ENCODE assay signal across 22 cellular contexts in genomic region chr20:56839791-56840190, GRCh38.
A peak's percentile ranks its signal among the peaks of the same experiment; 100 is the strongest.
DNase-seq lines count a peak whose midpoint lies in the region; TF ChIP-seq lines count a peak whose summit lies in the region.
"Had no signal": no experiment of that assay in that cellular context is flagged by ENCODE, and none has a peak within 500 bp of the region (broad histone marks: within the 10 kb centered on the region; RNA-seq: fewer than 3 reads in every experiment).

No MANE protein-coding gene starts in this region.

- WGBS in mesenchymal stem cell = 97% methylated on average over 5 of the region's 5 CpGs

- H2BK15ac ChIP-seq in mesenchymal stem cell (ENCODE audit: low read depth, poor library complexity, severe bottlenecking) = no peak overlapping the region

- H3K23ac ChIP-seq in mesenchymal stem cell (ENCODE audit: low read length in 2 of 2) = no peak overlapping the region

- H3K4me1 ChIP-seq in osteoblast (ENCODE audit: insufficient read depth, low read length) (no peaks in the 10 kb centered on the region), mesenchymal stem cell (ENCODE audit: control insufficient read depth, insufficient read depth, low read depth, low read length) (peaks cover 10% of the 10 kb centered on the region)
- H3K4me1 ChIP-seq: Peyer's patch had no signal

- H3K18ac ChIP-seq in mesenchymal stem cell (ENCODE audit: low read depth in 1 of 2, low read length in 2 of 2) = no peak overlapping the region

- H4K91ac ChIP-seq in mesenchymal stem cell (ENCODE audit: low read length) = no peak overlapping the region

- no peak overlapping the region for H3K4ac ChIP-seq in mesenchymal stem cell (ENCODE audit: low read depth in 1 of 2, low read length in 2 of 2)

- H2BK12ac ChIP-seq in mesenchymal stem cell (ENCODE audit: low read length in 2 of 2) = no peak overlapping the region

- no peak overlapping the region for H3K9ac ChIP-seq in mesenchymal stem cell (ENCODE audit: low read length)
- H3K9ac ChIP-seq: BLaER1 had no signal

- no peak overlapping the region for H3K14ac ChIP-seq in mesenchymal stem cell (ENCODE audit: low read length in 2 of 2)

- TF ChIP-seq CTCF in osteocyte (IDR thresholded peaks at IDR 0.05) = no peak
- no peak for TF ChIP-seq CTCF in osteoblast (IDR thresholded peaks at IDR 0.05; ENCODE audit: extremely low read depth, low read depth, low read length)
- TF ChIP-seq CTCF in GM13976 (IDR thresholded peaks at IDR 0.05; ENCODE audit: borderline replicate concordance, control extremely low read depth, extremely low read depth, insufficient read depth, missing control alignments) = no peak

- DNase-seq in activated naive CD8-positive, alpha-beta T cell treated with anti-CD3 and anti-CD28 coated beads for 36 hours = no peak
- DNase-seq in fibroblast of gingiva (ENCODE audit: low read depth) (peak; percentile 67), osteocyte (ENCODE audit: extremely low spot score, unreplicated experiment) (no peak), osteoblast (ENCODE audit: insufficient read length, low spot score, missing footprints) (no peak), NCI-H2081 treated with DMSO at 0.1 percent for 48 hours (lab: John Stamatoyannopoulos, UW) (no peak), mesenchymal stem cell (no peak), GM13976 (ENCODE audit: low spot score) (no peak)
- DNase-seq: 8988T; CD4-positive, alpha-beta memory T cell; DMS79; GOT3; KBM-7; NCI-H1105 treated with DMSO at 0.1 percent for 48 hours; NCI-H1694 treated with DMSO at 0.1 percent for 48 hours; NCI-H2107; NCI-H510A; NCI-H748 treated with DMSO at 0.1 percent for 48 hours; NK-92 treated with Interleukin-12 subunit alpha and Interleukin-12 subunit beta, amount 100 ng/mL, for 24 hours; Peyer's patch; Right ventricle myocardium superior had no signal

- no peak overlapping the region for H2BK5ac ChIP-seq in mesenchymal stem cell (ENCODE audit: low read depth, low read length, poor library complexity, severe bottlenecking)

- no peak overlapping the region for H2AFZ ChIP-seq in osteoblast (ENCODE audit: low read length)
- no peak overlapping the region for H2AFZ ChIP-seq in mesenchymal stem cell (ENCODE audit: low read depth, low read length)

- H3K9me3 ChIP-seq in osteoblast (ENCODE audit: low read depth, low read length) = no peaks in the 10 kb centered on the region
- no peaks in the 10 kb centered on the region for H3K9me3 ChIP-seq in mesenchymal stem cell (ENCODE audit: control insufficient read depth, low read length)
- H3K9me3 ChIP-seq: Peyer's patch had no signal

- H3K4me3 ChIP-seq in osteoblast (ENCODE audit: insufficient read depth, low read length) = no peak overlapping the region
- no peak overlapping the region for H3K4me3 ChIP-seq in mesenchymal stem cell (ENCODE audit: insufficient read depth in 1 of 2, low read depth in 1 of 2, low read length in 2 of 2)
- H3K4me3 ChIP-seq: BLaER1, Peyer's patch had no signal

- no peak overlapping the region for H2BK120ac ChIP-seq in mesenchymal stem cell (ENCODE audit: low read depth, low read length)

- H3K4me1 Mint-ChIP-seq in activated naive CD8-positive, alpha-beta T cell (ENCODE audit: low read depth) = no peaks in the 10 kb centered on the region
- no peaks in the 10 kb centered on the region for H3K4me1 Mint-ChIP-seq in activated naive CD8-positive, alpha-beta T cell treated with anti-CD3 and anti-CD28 coated beads for 36 hours
- H3K4me1 Mint-ChIP-seq in osteocyte (ENCODE audit: unreplicated experiment) = peaks cover 65% of the 10 kb centered on the region
- H3K4me1 Mint-ChIP-seq: CD4-positive, alpha-beta memory T cell had no signal

- H3K4me2 ChIP-seq in osteoblast (ENCODE audit: insufficient read depth, low read length) (no peak overlapping the region), mesenchymal stem cell (ENCODE audit: low read length, poor library complexity, severe bottlenecking) (no peak overlapping the region)
- H3K4me2 ChIP-seq: BLaER1 had no signal

- H3K27ac Mint-ChIP-seq in activated naive CD8-positive, alpha-beta T cell = peak overlapping the region; percentile 13
- no peak overlapping the region for H3K27ac Mint-ChIP-seq in activated naive CD8-positive, alpha-beta T cell treated with anti-CD3 and anti-CD28 coated beads for 36 hours
- H3K27ac Mint-ChIP-seq in osteocyte (ENCODE audit: unreplicated experiment) = peak overlapping the region; percentile 52
- H3K27ac Mint-ChIP-seq: CD4-positive, alpha-beta memory T cell had no signal

- H3K36me3 Mint-ChIP-seq in activated naive CD8-positive, alpha-beta T cell = no peaks in the 10 kb centered on the region
- no peaks in the 10 kb centered on the region for H3K36me3 Mint-ChIP-seq in activated naive CD8-positive, alpha-beta T cell treated with anti-CD3 and anti-CD28 coated beads for 36 hours
- H3K36me3 Mint-ChIP-seq in osteocyte (ENCODE audit: unreplicated experiment) = no peaks in the 10 kb centered on the region
- H3K36me3 Mint-ChIP-seq: CD4-positive, alpha-beta memory T cell had no signal

- H3K27me3 ChIP-seq in osteoblast (ENCODE audit: insufficient read depth, low read length) = no peaks in the 10 kb centered on the region
- H3K27me3 ChIP-seq in mesenchymal stem cell (ENCODE audit: control insufficient read depth in 1 of 2, insufficient read depth in 1 of 2, low read length in 2 of 2) = peaks cover 4 to 91% of the 10 kb centered on the region in 2 experiments
- H3K27me3 ChIP-seq: BLaER1, Peyer's patch had no signal

- H3K27ac ChIP-seq in osteoblast (ENCODE audit: low read depth, low read length) (no peak overlapping the region), mesenchymal stem cell (ENCODE audit: low read length, poor library complexity, severe bottlenecking) (no peak overlapping the region)
- H3K27ac ChIP-seq: BLaER1, Peyer's patch had no signal

- in situ Hi-C loops in GM13976 (cut with MboI; ENCODE audit: low sequenced_read_pairs, unreplicated experiment) = no loop called here

- no peaks in the 10 kb centered on the region for H3K36me3 ChIP-seq in osteoblast (ENCODE audit: insufficient read depth, low read length)
- no peaks in the 10 kb centered on the region for H3K36me3 ChIP-seq in mesenchymal stem cell (ENCODE audit: control insufficient read depth in 1 of 2, insufficient read depth in 2 of 2, low read depth in 1 of 2, low read length in 2 of 2)
- H3K36me3 ChIP-seq: BLaER1, Peyer's patch had no signal

- H3K9me3 Mint-ChIP-seq in activated naive CD8-positive, alpha-beta T cell (ENCODE audit: low read depth) = no peaks in the 10 kb centered on the region
- no peaks in the 10 kb centered on the region for H3K9me3 Mint-ChIP-seq in activated naive CD8-positive, alpha-beta T cell treated with anti-CD3 and anti-CD28 coated beads for 36 hours
- H3K9me3 Mint-ChIP-seq in osteocyte (ENCODE audit: unreplicated experiment) = no peaks in the 10 kb centered on the region

- no peak overlapping the region for H4K8ac ChIP-seq in mesenchymal stem cell (ENCODE audit: low read length)

- peaks cover 5% of the 10 kb centered on the region for H3K27me3 Mint-ChIP-seq in activated naive CD8-positive, alpha-beta T cell
- no peaks in the 10 kb centered on the region for H3K27me3 Mint-ChIP-seq in activated naive CD8-positive, alpha-beta T cell treated with anti-CD3 and anti-CD28 coated beads for 36 hours
- no peaks in the 10 kb centered on the region for H3K27me3 Mint-ChIP-seq in osteocyte (ENCODE audit: unreplicated experiment)

- H3K79me2 ChIP-seq in osteoblast (ENCODE audit: insufficient read depth, low read length) = no peaks in the 10 kb centered on the region

- no peaks in the 10 kb centered on the region for H3K79me1 ChIP-seq in mesenchymal stem cell (replicated peaks; ENCODE audit: low read length, poor library complexity, severe bottlenecking)

- H2AK5ac ChIP-seq in mesenchymal stem cell (ENCODE audit: low read length, severe bottlenecking) = no peak overlapping the region

- H4K20me1 ChIP-seq in osteoblast (ENCODE audit: insufficient read depth, low read length) = no peaks in the 10 kb centered on the region
- H4K20me1 ChIP-seq: BLaER1 had no signal

- no peak overlapping the region for H3K4me3 Mint-ChIP-seq in activated naive CD8-positive, alpha-beta T cell
- no peak overlapping the region for H3K4me3 Mint-ChIP-seq in activated naive CD8-positive, alpha-beta T cell treated with anti-CD3 and anti-CD28 coated beads for 36 hours
- no peak overlapping the region for H3K4me3 Mint-ChIP-seq in osteocyte (ENCODE audit: unreplicated experiment)
- H3K4me3 Mint-ChIP-seq: CD4-positive, alpha-beta memory T cell had no signal
